In genomic region chr12:114689075-114689994, GRCh38 we compare ENCODE assay signal across 19 cellular contexts. TPM values are rescaled to one million over a fixed set of nuclear protein-coding genes. Genes with fewer than 3 reads are reported as not detected.
"Had no signal": no experiment of that assay in that cellular context is flagged by ENCODE, and none has a peak within 500 bp of the region (broad histone marks: within the 10 kb centered on the region; RNA-seq: fewer than 3 reads in every experiment).

No MANE protein-coding gene starts in this region.

- H3K27ac ChIP-seq: ascending aorta, lower lobe of right lung, neutrophil, pancreas, testis had no signal

- ATAC-seq: activated CD8-positive, alpha-beta T cell treated with anti-CD3 and anti-CD28 coated beads, Interleukin-2, amount 10 ng/mL, durations not matched to agents 7 days and 5 days; activated naive CD4-positive, alpha-beta T cell treated with anti-CD3 and anti-CD28 coated beads, Interleukin-2, amount 50 U/mL, for 72 hours; effector memory CD8-positive, alpha-beta T cell; left lobe of liver; lower lobe of right lung; naive thymus-derived CD4-positive, alpha-beta T cell; pancreas; sciatic nerve; stimulated activated naive B cell treated with anti-CD40 and anti-IgM and Interleukin-4, amounts not matched to agents 10 μg/mL and 1 μg/mL and 100 μg/mL, for 72 hours; T-cell had no signal

- H3K36me3 Mint-ChIP-seq: T-cell had no signal

- H3K27me3 ChIP-seq: adrenal gland, testis had no signal

- H3K4me3 ChIP-seq: adrenal gland, ascending aorta, lower lobe of right lung, pancreas, testis had no signal

- H3K27ac Mint-ChIP-seq: activated CD8-positive, alpha-beta T cell treated with anti-CD3 and anti-CD28 coated beads, Interleukin-2, amount 10 ng/mL, durations not matched to agents 7 days and 5 days; activated naive CD4-positive, alpha-beta T cell treated with anti-CD3 and anti-CD28 coated beads, Interleukin-2, amount 50 U/mL, for 72 hours; effector memory CD8-positive, alpha-beta T cell; naive thymus-derived CD4-positive, alpha-beta T cell; stimulated activated naive B cell treated with anti-CD40 and anti-IgM and Interleukin-4, amounts not matched to agents 10 μg/mL and 1 μg/mL and 100 μg/mL, for 72 hours; T-cell had no signal

- H3K36me3 ChIP-seq: adrenal gland, ascending aorta, lower lobe of right lung, neutrophil, pancreas had no signal

- DNase-seq: activated CD4-positive, alpha-beta T cell treated with anti-CD3 and anti-CD28 coated beads for 1 hour; activated CD4-positive, alpha-beta T cell treated with anti-CD3 and anti-CD28 coated beads, Interleukin-2, amount 50 U/mL, for 1 hour; activated CD8-positive, alpha-beta T cell treated with anti-CD3 and anti-CD28 coated beads, Interleukin-2, amount 10 ng/mL, durations not matched to agents 7 days and 5 days; adrenal gland; effector memory CD8-positive, alpha-beta T cell; lower lobe of right lung; naive thymus-derived CD4-positive, alpha-beta T cell; pancreas; stimulated activated CD4-positive, alpha-beta T cell treated with anti-CD3 and anti-CD28 coated beads, Interleukin-2, amount 100 ng/mL, for 48 hours; stimulated activated CD8-positive, alpha-beta memory T cell treated with anti-CD3 and anti-CD28 coated beads, Interleukin-4, amount 100 ng/mL, for 48 hours; stimulated activated naive B cell treated with anti-CD40 and anti-IgM and Interleukin-4, amounts not matched to agents 10 μg/mL and 1 μg/mL and 100 μg/mL, for 72 hours; T-cell; testis had no signal

- H3K9me3 ChIP-seq: adrenal gland, ascending aorta, lower lobe of right lung, neutrophil, pancreas, testis had no signal

- H3K9me3 Mint-ChIP-seq: central memory CD8-positive, alpha-beta T cell; effector memory CD8-positive, alpha-beta T cell; T-cell had no signal

- H3K4me3 Mint-ChIP-seq: activated CD8-positive, alpha-beta T cell treated with anti-CD3 and anti-CD28 coated beads, Interleukin-2, amount 10 ng/mL, durations not matched to agents 7 days and 5 days; central memory CD8-positive, alpha-beta T cell; effector memory CD8-positive, alpha-beta T cell; T-cell had no signal

RNA-seq across cellular contexts. Expression of gene TBX3, which starts 5.4 kb away (rescaled TPM):
- total RNA-seq: activated CD8-positive, alpha-beta T cell treated with anti-CD3 and anti-CD28 coated beads, Interleukin-2, amount 10 ng/mL, durations not matched to agents 7 days and 5 days; activated naive CD4-positive, alpha-beta T cell treated with anti-CD3 and anti-CD28 coated beads, Interleukin-2, amount 50 U/mL, for 72 hours; naive thymus-derived CD4-positive, alpha-beta T cell had no signal
- polyA plus RNA-seq: naive thymus-derived CD4-positive, alpha-beta T cell had no signal
